8 cellular contexts compared by ENCODE assay signal in the genomic region with DNA sequence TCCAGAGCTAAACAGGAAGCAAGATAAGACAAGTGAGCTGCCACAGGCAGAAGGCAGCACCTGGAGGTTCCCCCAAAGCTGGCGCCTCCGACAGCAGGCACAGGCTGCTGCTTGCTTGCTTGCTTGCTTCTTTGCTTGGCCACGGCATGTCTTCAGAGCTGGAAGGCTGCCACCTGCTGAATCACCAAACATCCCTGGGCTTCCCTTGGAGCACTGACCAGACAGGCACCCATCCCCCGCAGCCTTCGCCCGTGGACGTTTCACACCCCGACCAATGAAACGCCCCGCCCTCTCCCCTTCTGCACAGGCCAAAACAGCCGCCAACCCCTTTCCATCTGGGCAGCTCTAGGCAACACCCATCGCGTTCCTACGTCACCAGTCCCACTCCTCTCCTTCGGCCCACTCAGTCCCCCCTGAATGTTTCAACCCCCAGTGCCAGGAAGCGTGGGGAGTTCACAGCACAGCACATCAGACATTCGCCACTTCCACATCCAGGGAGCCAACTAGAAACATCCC. TPM values are rescaled to one million over a fixed set of nuclear protein-coding genes. Genes with fewer than 3 reads are reported as not detected.
DNase-seq lines count a peak whose midpoint lies in the region; ATAC-seq lines count a peak whose summit lies in the region.

No MANE protein-coding gene starts in this region.

- peaks cover 6% of the 10 kb centered on the region for H3K36me3 Mint-ChIP-seq in activated CD8-positive, alpha-beta T cell treated with anti-CD3 and anti-CD28 coated beads, Interleukin-2, amount 10 ng/mL, durations not matched to agents 7 days and 5 days (ENCODE audit: low read depth)

- POLR2A ChIA-PET in activated CD8-positive, alpha-beta T cell treated with anti-CD3 and anti-CD28 coated beads, Interleukin-2, amount 10 ng/mL, durations not matched to agents 7 days and 5 days (lab: Charles Lee), result interaction anchor here (0.6 to 1.9 kb wide), 4 partner anchors 14 to 211 kb away, joined by 3 to 8 read pairs (median 6); no protein-coding TSS in a partner anchor

- H3K27ac Mint-ChIP-seq in activated CD8-positive, alpha-beta T cell treated with anti-CD3 and anti-CD28 coated beads, Interleukin-2, amount 10 ng/mL, durations not matched to agents 7 days and 5 days, result peak overlapping the region; percentile 93

- H3K27me3 Mint-ChIP-seq in activated CD8-positive, alpha-beta T cell treated with anti-CD3 and anti-CD28 coated beads, Interleukin-2, amount 10 ng/mL, durations not matched to agents 7 days and 5 days (ENCODE audit: low read depth), result no peaks in the 10 kb centered on the region

- peak overlapping the region; percentile 92 for H3K4me3 Mint-ChIP-seq in activated CD8-positive, alpha-beta T cell treated with anti-CD3 and anti-CD28 coated beads, Interleukin-2, amount 10 ng/mL, durations not matched to agents 7 days and 5 days

- ATAC-seq in GM18858 (IDR thresholded peaks at IDR 0.05; ENCODE audit: unreplicated experiment) (peak; percentile 22), HG03097 (IDR thresholded peaks at IDR 0.05; ENCODE audit: low FRiP score, unreplicated experiment) (peak; percentile 21)
- peak; percentile 11 for ATAC-seq in activated CD8-positive, alpha-beta T cell treated with anti-CD3 and anti-CD28 coated beads, Interleukin-2, amount 10 ng/mL, durations not matched to agents 7 days and 5 days

- CTCF ChIA-PET in activated CD8-positive, alpha-beta T cell treated with anti-CD3 and anti-CD28 coated beads, Interleukin-2, amount 10 ng/mL, durations not matched to agents 7 days and 5 days (lab: Charles Lee), result interaction anchor here (0.6 to 3.5 kb wide), 18 partner anchors 9 to 1087 kb away, joined by 3 to 19 read pairs (median 6); no protein-coding TSS in a partner anchor

- H3K9me3 Mint-ChIP-seq in activated CD8-positive, alpha-beta T cell treated with anti-CD3 and anti-CD28 coated beads, Interleukin-2, amount 10 ng/mL, durations not matched to agents 7 days and 5 days (ENCODE audit: insufficient read depth), result no peaks in the 10 kb centered on the region

- H3K4me1 Mint-ChIP-seq in activated CD8-positive, alpha-beta T cell treated with anti-CD3 and anti-CD28 coated beads, Interleukin-2, amount 10 ng/mL, durations not matched to agents 7 days and 5 days (ENCODE audit: low read depth), result peaks cover 52% of the 10 kb centered on the region

- DNase-seq in AG08396 (ENCODE audit: low spot score), result peak; percentile 92
- peak; percentile 18 to 68 for DNase-seq in NCI-H524 (lab: John Stamatoyannopoulos, UW)
- DNase-seq in activated CD8-positive, alpha-beta T cell treated with anti-CD3 and anti-CD28 coated beads, Interleukin-2, amount 10 ng/mL, durations not matched to agents 7 days and 5 days, result peak; percentile 71
- peak; percentile 59 for DNase-seq in effector CD4-positive, alpha-beta T cell
- DNase-seq in lung microvascular endothelial cell (ENCODE audit: low read depth in 2 of 2), result peak; percentile 62 to 94
- peak in 2 of 3 donors; percentile 8 to 30 for DNase-seq in stimulated activated CD4-positive, alpha-beta T cell treated with anti-CD3 and anti-CD28 coated beads, TNF-alpha, amount 100 ng/mL, for 48 hours (ENCODE audit: low read depth in 3 of 3)

RNA-seq across cellular contexts. Expression of gene SGMS1, which starts 1.7 kb away (rescaled TPM):
- 10 to 100 TPM; 14.2 to 16.4 TPM for total RNA-seq in activated CD8-positive, alpha-beta T cell treated with anti-CD3 and anti-CD28 coated beads, Interleukin-2, amount 10 ng/mL, durations not matched to agents 7 days and 5 days
- total RNA-seq in lung microvascular endothelial cell, result 32.3 and 76.2 TPM in 2 replicates

Comparison
In these comparisons a context has a peak if more than half of its experiments do, and no peak if none do; other contexts are left out.
1. Peak in every context shown above with its lines: DNase-seq and ATAC-seq.
2. DNase-seq: peak in every context shown above with its lines; median percentile 92 in AG08396; 78 in lung microvascular endothelial cell; 71 in activated CD8-positive, alpha-beta T cell treated with anti-CD3 and anti-CD28 coated beads, Interleukin-2, amount 10 ng/mL, durations not matched to agents 7 days and 5 days; 59 in effector CD4-positive, alpha-beta T cell; 43 in NCI-H524; 19 in stimulated activated CD4-positive, alpha-beta T cell treated with anti-CD3 and anti-CD28 coated beads, TNF-alpha, amount 100 ng/mL, for 48 hours.